20 cellular contexts compared by ENCODE assay signal in genomic region chr19:17840019-17840418, GRCh38. TPM values are rescaled to one million over a fixed set of nuclear protein-coding genes. Genes with fewer than 3 reads are reported as not detected.
DNase-seq lines count a peak whose midpoint lies in the region; ATAC-seq and TF ChIP-seq lines count a peak whose summit lies in the region.
"Had no signal": no experiment of that assay in that cellular context is flagged by ENCODE, and none has a peak within 500 bp of the region (broad histone marks: within the 10 kb centered on the region; RNA-seq: fewer than 3 reads in every experiment).

No MANE protein-coding gene starts in this region.

- H3K79me2 ChIP-seq in neural progenitor cell (ENCODE audit: low read depth) = no peaks in the 10 kb centered on the region

- no peaks in the 10 kb centered on the region for H3K9me3 ChIP-seq in CD4-positive, alpha-beta memory T cell (ENCODE audit: control insufficient read depth in 1 of 2, low read length in 2 of 2)
- no peaks in the 10 kb centered on the region for H3K9me3 ChIP-seq in neural progenitor cell (ENCODE audit: low read depth)
- H3K9me3 ChIP-seq: BE2C, SJCRH30 had no signal

- no peak overlapping the region for H3K9ac ChIP-seq in neural progenitor cell

- no peak overlapping the region for H3K4me2 ChIP-seq in neural progenitor cell

- H3F3A ChIP-seq in neural progenitor cell (ENCODE audit: low read depth) = peaks cover 3% of the 10 kb centered on the region

- H3K36me3 ChIP-seq in CD4-positive, alpha-beta memory T cell (ENCODE audit: insufficient read depth, low read length) = peaks cover 80% of the 10 kb centered on the region
- no peaks in the 10 kb centered on the region for H3K36me3 ChIP-seq in neural progenitor cell
- H3K36me3 ChIP-seq: BE2C, SJCRH30 had no signal

- no peaks in the 10 kb centered on the region for H3K27me3 ChIP-seq in CD4-positive, alpha-beta memory T cell (ENCODE audit: insufficient read depth, low read length)
- peaks cover 56% of the 10 kb centered on the region for H3K27me3 ChIP-seq in neural progenitor cell
- H3K27me3 ChIP-seq: BE2C, SJCRH30 had no signal

- no peak overlapping the region for H3K27ac ChIP-seq in CD4-positive, alpha-beta memory T cell (ENCODE audit: low read depth, low read length)
- H3K27ac ChIP-seq in neural progenitor cell = no peak overlapping the region
- H3K27ac ChIP-seq: SJCRH30 had no signal

- H3K27me3 Mint-ChIP-seq in CD4-positive, alpha-beta memory T cell = no peaks in the 10 kb centered on the region
- peaks cover 67% of the 10 kb centered on the region for H3K27me3 Mint-ChIP-seq in WTC11 (ENCODE audit: low read depth)
- peaks cover 13% of the 10 kb centered on the region for H3K27me3 Mint-ChIP-seq in neural progenitor cell (ENCODE audit: insufficient read depth, low read depth)
- H3K27me3 Mint-ChIP-seq: CD8-positive, alpha-beta memory T cell had no signal

- CTCF ChIA-PET in CD4-positive, alpha-beta memory T cell (lab: Charles Lee; ENCODE audit: partially characterized antibody) = interaction anchor here (0.9 to 1.0 kb wide), 2 partner anchors 15 to 19 kb away, joined by 3 read pairs; partner anchors contain the start of gene RPL18A
- CTCF ChIA-PET in WTC11 (lab: Charles Lee) = interaction anchor here (0.5 to 1.6 kb wide), 4 partner anchors 9 to 108 kb away, joined by 3 to 5 read pairs (median 4); no protein-coding TSS in a partner anchor

- no peak overlapping the region for H3K4me3 ChIP-seq in CD4-positive, alpha-beta memory T cell (ENCODE audit: low read length in 2 of 2)
- H3K4me3 ChIP-seq in neural progenitor cell = no peak overlapping the region
- H3K4me3 ChIP-seq: SJCRH30 had no signal

- peak overlapping the region in 4 of 7 donors; percentile 15 to 58 (median 38) for H3K27ac Mint-ChIP-seq in CD4-positive, alpha-beta memory T cell
- H3K27ac Mint-ChIP-seq in WTC11 (no peak overlapping the region), neural progenitor cell (no peak overlapping the region)

- H3K4me3 Mint-ChIP-seq in CD4-positive, alpha-beta memory T cell = no peak overlapping the region
- peak overlapping the region; percentile 10; the same call in 1 of the 2 replicates for H3K4me3 Mint-ChIP-seq in WTC11
- peak overlapping the region; percentile 28 for H3K4me3 Mint-ChIP-seq in neural progenitor cell

- peaks cover 51 to 66% of the 10 kb centered on the region in 2 donors for H3K36me3 Mint-ChIP-seq in CD4-positive, alpha-beta memory T cell
- H3K36me3 Mint-ChIP-seq in WTC11 (no peaks in the 10 kb centered on the region), neural progenitor cell (no peaks in the 10 kb centered on the region)

- no peak for DNase-seq in CD4-positive, alpha-beta memory T cell
- DNase-seq in WTC11 (ENCODE audit: low spot score) (no peak), neural progenitor cell (ENCODE audit: low spot score) (no peak), EL (no peak)
- DNase-seq: BE2C; CD8-positive, alpha-beta memory T cell; DMS79; HCEC 1CT; IMR-90; Kasumi-1; NCI-H1105; NCI-H1694; NCI-H510A treated with DMSO at 0.1 percent for 48 hours; NCI-H82; PC-3; SJCRH30 had no signal

- ATAC-seq in WTC11 = no peak
- no peak for ATAC-seq in GM21515 (IDR thresholded peaks at IDR 0.05; ENCODE audit: unreplicated experiment)
- ATAC-seq: PC-3 had no signal

- no peaks in the 10 kb centered on the region for H3K9me3 Mint-ChIP-seq in CD4-positive, alpha-beta memory T cell
- no peaks in the 10 kb centered on the region for H3K9me3 Mint-ChIP-seq in WTC11
- no peaks in the 10 kb centered on the region for H3K9me3 Mint-ChIP-seq in neural progenitor cell

- no peak for TF ChIP-seq CTCF in WTC11 (IDR thresholded peaks at IDR 0.05)
- TF ChIP-seq CTCF in neural progenitor cell (IDR thresholded peaks at IDR 0.05) = no peak

- intact Hi-C loops in CD4-positive, alpha-beta memory T cell (cut with micrococcal nuclease) = no loop called here

- POLR2A ChIA-PET in CD4-positive, alpha-beta memory T cell (lab: Charles Lee; ENCODE audit: partially characterized antibody) = no interaction called here
- POLR2A ChIA-PET in WTC11 (lab: Charles Lee) = no interaction called here

- no peak overlapping the region for H2AFZ ChIP-seq in neural progenitor cell (replicated peaks)

- H3K4me1 Mint-ChIP-seq in CD4-positive, alpha-beta memory T cell = peaks cover 18 to 41% (median 32%) of the 10 kb centered on the region in 4 donors
- peaks cover 15% of the 10 kb centered on the region for H3K4me1 Mint-ChIP-seq in WTC11
- H3K4me1 Mint-ChIP-seq in neural progenitor cell = peaks cover 27% of the 10 kb centered on the region

- peaks cover 29% of the 10 kb centered on the region for H3K4me1 ChIP-seq in CD4-positive, alpha-beta memory T cell (ENCODE audit: insufficient read depth, low read length)
- H3K4me1 ChIP-seq in neural progenitor cell = peaks cover 10% of the 10 kb centered on the region
- H3K4me1 ChIP-seq: SJCRH30 had no signal

- no peaks in the 10 kb centered on the region for H4K20me1 ChIP-seq in neural progenitor cell (ENCODE audit: low read depth)

TF ChIP-seq in WTC11, 78 proteins besides CTCF, POLR2A, EP300 and RAD21 (continues in another document):
- TF ChIP-seq ARID4B (CRISPR knock-in tag; IDR thresholded peaks at IDR 0.05; ENCODE audit: borderline replicate concordance) (no peak), E2F1 (CRISPR knock-in tag; IDR thresholded peaks at IDR 0.05) (no peak), ATF1 (CRISPR knock-in tag; IDR thresholded peaks at IDR 0.05) (no peak)

RNA-seq across cellular contexts. Expression of gene JAK3, which starts 7.8 kb away (rescaled TPM):
- 100 to 1,000 TPM; 132 to 135 TPM for total RNA-seq in CD4-positive, alpha-beta memory T cell
- polyA plus RNA-seq in CD4-positive, alpha-beta memory T cell = 10 to 100 TPM; 74.6 to 96.2 TPM
- 4.4 to 5.6 TPM (median 5.6 TPM) in 3 replicates for total RNA-seq in WTC11 (2021)
- total RNA-seq in neural progenitor cell (ENCODE audit: low replicate concordance) = 3.4 and 3.9 TPM in 2 replicates

RNA-seq across cellular contexts. Expression of gene INSL3, which starts 18.7 kb away (rescaled TPM):
- total RNA-seq in CD4-positive, alpha-beta memory T cell = 1 to 10 TPM; 5.0 to 5.3 TPM
- 1 to 10 TPM; 1.0 to 3.9 TPM for polyA plus RNA-seq in CD4-positive, alpha-beta memory T cell
- total RNA-seq in WTC11 (2021) = 0.79 to 1.2 TPM (median 1.2 TPM) in 3 replicates
- total RNA-seq in neural progenitor cell (ENCODE audit: low replicate concordance) = 0.37 TPM in 1 of 2 replicates, not detected in the other
- total RNA-seq: G401, HT1080, IMR-90, PC-3, SJCRH30 had no signal
- polyA plus RNA-seq: AG04450, IMR-90 had no signal

RNA-seq across cellular contexts. Expression of gene RPL18A, which starts 19.7 kb away (rescaled TPM):
- total RNA-seq in CD4-positive, alpha-beta memory T cell = 1,000 to 10,000 TPM; 3,084 to 3,117 TPM
- polyA plus RNA-seq in CD4-positive, alpha-beta memory T cell = 1,000 to 10,000 TPM; 3,184 to 4,119 TPM
- total RNA-seq in WTC11 (2021) (2,950 to 3,448 TPM (median 3,445 TPM) in 3 replicates), neural progenitor cell (ENCODE audit: low replicate concordance) (975 and 1,520 TPM in 2 replicates)

RNA-seq across cellular contexts. Expression of gene SLC5A5, which starts 31.7 kb away (rescaled TPM):
- 1 to 10 TPM; 2.6 to 2.9 TPM for total RNA-seq in CD4-positive, alpha-beta memory T cell
- 1 to 10 TPM in 1 of 2 donors, under 1 TPM in 1; 0.92 to 1.2 TPM for polyA plus RNA-seq in CD4-positive, alpha-beta memory T cell
- total RNA-seq in WTC11 (2021) = 2.5 TPM in 3 replicates
- 0.37 and 0.51 TPM in 2 replicates for total RNA-seq in neural progenitor cell (ENCODE audit: low replicate concordance)
- total RNA-seq: HT1080, IMR-90, PC-3, SJCRH30 had no signal
- polyA plus RNA-seq: AG04450, IMR-90 had no signal

RNA-seq across cellular contexts. Expression of gene B3GNT3, which starts 45.1 kb away (rescaled TPM):
- not detected for total RNA-seq in CD4-positive, alpha-beta memory T cell
- polyA plus RNA-seq in CD4-positive, alpha-beta memory T cell = under 1 TPM; 0.34 to 0.72 TPM
- total RNA-seq in WTC11 (2021) (1.2 to 1.9 TPM (median 1.3 TPM) in 3 replicates), neural progenitor cell (ENCODE audit: low replicate concordance) (not detected in 2 replicates)
- total RNA-seq: CD8-positive, alpha-beta memory T cell; G401; HT1080; IMR-90; SJCRH30 had no signal
- polyA plus RNA-seq: AG04450; CD8-positive, alpha-beta memory T cell; IMR-90 had no signal

Comparison
In these comparisons a context has a peak if more than half of its experiments do, and no peak if none do; other contexts are left out.
1. H3K27ac Mint-ChIP-seq: peak in CD4-positive, alpha-beta memory T cell (4 of 7); none in WTC11 (single experiment) and neural progenitor cell (single experiment).
2. H3K4me3 Mint-ChIP-seq: peak in WTC11 (single experiment) and neural progenitor cell (single experiment); none in CD4-positive, alpha-beta memory T cell (0 of 8).
3. RNA of gene JAK3, which starts 7.8 kb away (total RNA-seq): 132 to 135 TPM in CD4-positive, alpha-beta memory T cell; 4.4 to 5.6 TPM in WTC11 and 3.4 to 3.9 TPM in neural progenitor cell; every median in the first group is over 10 times any median in the second.